Comparison of ENCODE assay signal across 9 cellular contexts in genomic region chr9:113853333-113853732, GRCh38. TPM values are rescaled to one million over a fixed set of nuclear protein-coding genes. Genes with fewer than 3 reads are reported as not detected.
DNase-seq lines count a peak whose midpoint lies in the region; ATAC-seq and TF ChIP-seq lines count a peak whose summit lies in the region.
"Had no signal": no experiment of that assay in that cellular context is flagged by ENCODE, and none has a peak within 500 bp of the region (broad histone marks: within the 10 kb centered on the region; RNA-seq: fewer than 3 reads in every experiment).

No MANE protein-coding gene starts in this region.

- BruUV-seq in Panc1 (replicated peaks; lab: Mats Ljungman, UMichigan), result no TSS peak

- H3K27me3 ChIP-seq in heart right ventricle (peaks cover 0 to 10% (median 0%) of the 10 kb centered on the region in 7 donors), Panc1 (ENCODE audit: control insufficient read depth, insufficient read depth, low read length) (no peaks in the 10 kb centered on the region)
- H3K27me3 ChIP-seq: neutrophil had no signal

- H3K4me3 Mint-ChIP-seq in type B pancreatic cell, result no peak overlapping the region

- ATAC-seq in heart right ventricle (no peak), Right ventricle myocardium inferior (no peak), Panc1 (no peak), HG03442 (IDR thresholded peaks at IDR 0.05; ENCODE audit: unreplicated experiment) (no peak), left cardiac atrium (no peak)

- in situ Hi-C loops in Panc1 (cut with HindIII; ENCODE audit: low pct_unique_long_range_greater_than_20kb, low sequenced_read_pairs), result no loop called here

- DNase-seq in heart right ventricle (no peak), Right ventricle myocardium inferior (ENCODE audit: missing footprints) (no peak), Panc1 (ENCODE audit: low read depth, low spot score) (peak; percentile 2), foreskin fibroblast (no peak), type B pancreatic cell (ENCODE audit: extremely low spot score, unreplicated experiment) (no peak), amygdala (lab: John Stamatoyannopoulos, UW) (no peak), left cardiac atrium (no peak)

- peak in 6 of 9 donors; percentile 15 to 34 (median 25) for TF ChIP-seq CTCF in heart right ventricle (IDR thresholded peaks at IDR 0.05)
- peak; percentile 42 for TF ChIP-seq CTCF in Panc1 (IDR thresholded peaks at IDR 0.05)
- peak; percentile 53 for TF ChIP-seq CTCF in foreskin fibroblast (IDR thresholded peaks at IDR 0.05; ENCODE audit: low read depth, low read length)
- TF ChIP-seq CTCF in type B pancreatic cell (conservative IDR thresholded peaks at IDR 0.05), result peak; percentile 54

- H3K4me1 ChIP-seq in heart right ventricle (no peaks in the 10 kb centered on the region), Panc1 (ENCODE audit: control insufficient read depth, insufficient read depth, low read length) (no peaks in the 10 kb centered on the region)

- H3K4me1 Mint-ChIP-seq in type B pancreatic cell (ENCODE audit: unreplicated experiment), result no peaks in the 10 kb centered on the region

- no peaks in the 10 kb centered on the region for H3K36me3 ChIP-seq in heart right ventricle
- no peaks in the 10 kb centered on the region for H3K36me3 ChIP-seq in Panc1 (ENCODE audit: control insufficient read depth, insufficient read depth, low read length)
- H3K36me3 ChIP-seq: neutrophil had no signal

- H3K36me3 Mint-ChIP-seq in type B pancreatic cell, result no peaks in the 10 kb centered on the region

- peaks cover 2% of the 10 kb centered on the region for H3K27me3 Mint-ChIP-seq in type B pancreatic cell

- H3K9me3 Mint-ChIP-seq in type B pancreatic cell, result no peaks in the 10 kb centered on the region

- no peak overlapping the region for H3K27ac ChIP-seq in heart right ventricle
- no peak overlapping the region for H3K27ac ChIP-seq in Panc1 (ENCODE audit: low read length)
- H3K27ac ChIP-seq: neutrophil had no signal

- POLR2A ChIA-PET in Panc1 (lab: Charles Lee), result interaction anchor here (0.6 kb wide), 1 partner anchor 381 kb away, joined by 3 read pairs; no protein-coding TSS in a partner anchor

- 57 to 61% methylated on average over 2 of the region's 2 CpGs for WGBS in heart right ventricle, 2 donors

- no peak overlapping the region for H3K27ac Mint-ChIP-seq in type B pancreatic cell

- no peak overlapping the region for H3K4me3 ChIP-seq in heart right ventricle
- H3K4me3 ChIP-seq in Panc1 (ENCODE audit: low read depth in 2 of 2, low read length in 2 of 2), result no peak overlapping the region
- H3K4me3 ChIP-seq in foreskin fibroblast (ENCODE audit: low read depth in 1 of 2, low read length in 2 of 2), result no peak overlapping the region

- CTCF ChIA-PET in Panc1 (lab: Charles Lee), result no interaction called here

- H3K9me3 ChIP-seq in heart right ventricle (peaks cover 0 to 22% (median 6%) of the 10 kb centered on the region in 11 donors), Panc1 (ENCODE audit: control insufficient read depth, insufficient read depth, low read depth, low read length) (no peaks in the 10 kb centered on the region)
- H3K9me3 ChIP-seq: neutrophil had no signal

- intact Hi-C loops in heart right ventricle (cut with DNase I) (no loop called here), Right ventricle myocardium inferior (cut with DNase I) (no loop called here), Panc1 (cut with micrococcal nuclease; ENCODE audit: unreplicated experiment) (no loop called here), left cardiac atrium (cut with DNase I) (no loop called here)

RNA-seq across cellular contexts. Expression of gene ZNF618, which starts 22.8 kb away (rescaled TPM):
- total RNA-seq in heart right ventricle, result 1 to 10 TPM; 1.1 to 2.5 (median 1.6) TPM
- 1 to 10 TPM in 1 of 2 donors, under 1 TPM in 1; 0.59 to 1.1 TPM for polyA plus RNA-seq in heart right ventricle
- 1.6 TPM for total RNA-seq in Right ventricle myocardium inferior
- total RNA-seq in Panc1 (2021; ENCODE audit: unreplicated experiment), result 1.8 TPM
- polyA plus RNA-seq in Panc1 (2012; ENCODE audit: insufficient read length), result 1.1 TPM
- 23.7 and 51.5 TPM in 2 replicates for total RNA-seq in type B pancreatic cell (ENCODE audit: low replicate concordance)
- total RNA-seq in left cardiac atrium, result 1 to 10 TPM; 4.0 to 4.1 TPM
